Comparison of ENCODE assay signal across 9 cellular contexts in the genomic region with DNA sequence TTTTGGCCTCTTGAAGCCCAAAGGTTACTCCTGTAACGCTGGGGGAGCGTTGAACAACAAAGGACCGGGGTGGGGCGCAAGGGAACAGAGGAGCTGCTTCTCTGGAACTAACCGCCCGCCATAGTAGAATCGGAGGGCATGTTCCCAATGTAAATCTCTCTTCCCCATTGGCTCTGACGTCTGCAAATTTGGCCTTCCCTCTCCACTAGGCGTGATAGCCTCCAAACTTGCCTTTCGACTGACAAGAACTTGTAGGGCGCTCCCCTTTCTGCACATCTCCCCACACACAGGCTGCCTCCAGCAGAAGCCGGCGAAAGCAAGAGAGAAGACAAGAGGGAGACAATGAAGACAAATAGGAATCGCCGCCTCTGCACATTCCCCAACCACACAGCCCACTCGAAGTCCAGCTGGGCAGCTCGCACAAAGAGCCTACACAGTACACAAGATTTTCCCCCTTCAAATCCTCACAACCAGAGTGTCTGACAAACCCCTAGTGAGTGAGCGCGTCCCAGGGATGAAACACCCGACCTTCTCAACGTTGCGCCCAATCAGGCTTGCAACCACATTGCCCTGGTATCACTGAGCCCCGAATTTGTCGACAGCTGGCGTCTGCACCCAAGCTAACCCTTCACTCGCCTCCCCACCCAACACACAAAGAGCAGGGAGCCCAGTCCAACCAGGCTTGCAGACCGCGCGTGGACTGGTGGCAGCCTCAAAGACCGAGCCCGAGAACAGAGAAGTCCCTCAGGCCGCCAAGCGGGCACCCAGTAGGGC. TPM values are rescaled to one million over a fixed set of nuclear protein-coding genes. Genes with fewer than 3 reads are reported as not detected.
DNase-seq lines count a peak whose midpoint lies in the region; ATAC-seq and TF ChIP-seq lines count a peak whose summit lies in the region.
"Had no signal": no experiment of that assay in that cellular context is flagged by ENCODE, and none has a peak within 500 bp of the region (broad histone marks: within the 10 kb centered on the region; RNA-seq: fewer than 3 reads in every experiment).

No MANE protein-coding gene starts in this region.

- intact Hi-C loops in activated CD4-positive, alpha-beta T cell treated with anti-CD3 and anti-CD28 coated beads, Interleukin-2, amount 10 ng/mL, durations not matched to agents 24 days and 14 days (cut with micrococcal nuclease) = loop anchor here (5.0 to 10.0 kb wide), 4 partner anchors 120 to 1530 kb away; no protein-coding TSS in a partner anchor
- intact Hi-C loops in adrenal gland (cut with DNase I) = loop anchor here (5.0 to 10.0 kb wide), 3 partner anchors 453 to 1465 kb away; no protein-coding TSS in a partner anchor

- ATAC-seq in HG02623 (IDR thresholded peaks at IDR 0.05; ENCODE audit: unreplicated experiment) = no peak
- ATAC-seq in GM19023 (IDR thresholded peaks at IDR 0.05; ENCODE audit: unreplicated experiment) = no peak

- peaks cover 51% of the 10 kb centered on the region for H3K4me1 Mint-ChIP-seq in activated CD4-positive, alpha-beta T cell treated with anti-CD3 and anti-CD28 coated beads, Interleukin-2, amount 10 ng/mL, durations not matched to agents 24 days and 14 days
- H3K4me1 Mint-ChIP-seq in stimulated activated naive CD8-positive, alpha-beta T cell treated with anti-CD3 and anti-CD28 coated beads, Interleukin-15, Interleukin-2, amounts not matched to agents 100 ng/mL and 50 ng/mL, for 24 hours (ENCODE audit: low read depth) = peaks cover 52% of the 10 kb centered on the region

- peak; percentile 68 for DNase-seq in activated CD4-positive, alpha-beta T cell treated with anti-CD3 and anti-CD28 coated beads, Interleukin-2, amount 10 ng/mL, durations not matched to agents 24 days and 14 days
- DNase-seq in activated CD4-positive, alpha-beta T cell treated with anti-CD3 and anti-CD28 coated beads for 1 hour = no peak
- DNase-seq in adrenal gland = no peak
- no peak for DNase-seq in NCI-H1105 (lab: John Stamatoyannopoulos, UW)
- DNase-seq: cerebellar nuclear complex had no signal

- H3K4me1 ChIP-seq in adrenal gland (replicated peaks in 1 of 2) = peaks cover 6 to 20% of the 10 kb centered on the region in 2 donors

- peak overlapping the region in 3 of 5 donors; percentile 30 to 74 (median 59) for H3K27ac ChIP-seq in adrenal gland

- H3K36me3 ChIP-seq in adrenal gland (replicated peaks in 1 of 2) = no peaks in the 10 kb centered on the region

- H3K27ac Mint-ChIP-seq in activated CD4-positive, alpha-beta T cell treated with anti-CD3 and anti-CD28 coated beads, Interleukin-2, amount 10 ng/mL, durations not matched to agents 24 days and 14 days = peak overlapping the region; percentile 25
- H3K27ac Mint-ChIP-seq in stimulated activated naive CD8-positive, alpha-beta T cell treated with anti-CD3 and anti-CD28 coated beads, Interleukin-15, Interleukin-2, amounts not matched to agents 100 ng/mL and 50 ng/mL, for 24 hours = no peak overlapping the region

- no peaks in the 10 kb centered on the region for H3K9me3 Mint-ChIP-seq in activated CD4-positive, alpha-beta T cell treated with anti-CD3 and anti-CD28 coated beads, Interleukin-2, amount 10 ng/mL, durations not matched to agents 24 days and 14 days
- no peaks in the 10 kb centered on the region for H3K9me3 Mint-ChIP-seq in stimulated activated naive CD8-positive, alpha-beta T cell treated with anti-CD3 and anti-CD28 coated beads, Interleukin-15, Interleukin-2, amounts not matched to agents 100 ng/mL and 50 ng/mL, for 24 hours

- H3K27me3 ChIP-seq in adrenal gland = peaks cover 39% of the 10 kb centered on the region

- H3K27me3 Mint-ChIP-seq in activated CD4-positive, alpha-beta T cell treated with anti-CD3 and anti-CD28 coated beads, Interleukin-2, amount 10 ng/mL, durations not matched to agents 24 days and 14 days = peaks cover 79% of the 10 kb centered on the region
- peaks cover 90% of the 10 kb centered on the region for H3K27me3 Mint-ChIP-seq in stimulated activated naive CD8-positive, alpha-beta T cell treated with anti-CD3 and anti-CD28 coated beads, Interleukin-15, Interleukin-2, amounts not matched to agents 100 ng/mL and 50 ng/mL, for 24 hours

- H3K4me3 Mint-ChIP-seq in activated CD4-positive, alpha-beta T cell treated with anti-CD3 and anti-CD28 coated beads, Interleukin-2, amount 10 ng/mL, durations not matched to agents 24 days and 14 days = peak overlapping the region; percentile 83
- peak overlapping the region; percentile 65 for H3K4me3 Mint-ChIP-seq in stimulated activated naive CD8-positive, alpha-beta T cell treated with anti-CD3 and anti-CD28 coated beads, Interleukin-15, Interleukin-2, amounts not matched to agents 100 ng/mL and 50 ng/mL, for 24 hours

- 4 to 12% (median 8%) methylated on average over 17 to 33 of the region's 33 CpGs for WGBS in adrenal gland, 4 donors

- H3K4me3 ChIP-seq in adrenal gland = peak overlapping the region in 1 of 4 donors; percentile 27
- H3K4me3 ChIP-seq in iPS-18c (ENCODE audit: insufficient read depth, low read depth, low read length) = peak overlapping the region; percentile 72; the same call in 1 of the 2 replicates

- no peak for TF ChIP-seq CTCF in adrenal gland (IDR thresholded peaks at IDR 0.05)

- no peaks in the 10 kb centered on the region for H3K9me3 ChIP-seq in adrenal gland (replicated peaks in 1 of 3)
- H3K9me3 ChIP-seq in iPS-18c (ENCODE audit: control insufficient read depth, insufficient read depth, low read length) = no peaks in the 10 kb centered on the region

- peaks cover 1% of the 10 kb centered on the region for H3K36me3 Mint-ChIP-seq in activated CD4-positive, alpha-beta T cell treated with anti-CD3 and anti-CD28 coated beads, Interleukin-2, amount 10 ng/mL, durations not matched to agents 24 days and 14 days (ENCODE audit: low read depth)
- H3K36me3 Mint-ChIP-seq in stimulated activated naive CD8-positive, alpha-beta T cell treated with anti-CD3 and anti-CD28 coated beads, Interleukin-15, Interleukin-2, amounts not matched to agents 100 ng/mL and 50 ng/mL, for 24 hours (ENCODE audit: low read depth) = no peaks in the 10 kb centered on the region

- TF ChIP-seq POLR2A in adrenal gland (IDR thresholded peaks at IDR 0.05) = no peak

RNA-seq across cellular contexts. Expression of a gene that starts 1.5 kb away (rescaled TPM):
- total RNA-seq in activated CD4-positive, alpha-beta T cell treated with anti-CD3 and anti-CD28 coated beads, Interleukin-2, amount 10 ng/mL, durations not matched to agents 24 days and 14 days = 0.05 TPM in 1 of 2 replicates, not detected in the other
- 100 to 1,000 TPM in 1 of 8 donors, 10 to 100 TPM in 7; 17.0 to 106 (median 66.0) TPM for total RNA-seq in adrenal gland
- 10 to 100 TPM; 13.0 to 23.6 (median 21.6) TPM for polyA plus RNA-seq in adrenal gland

RNA-seq across cellular contexts. Expression of a gene that starts 36.2 kb away (rescaled TPM):
- 490 and 538 TPM in 2 replicates for total RNA-seq in activated CD4-positive, alpha-beta T cell treated with anti-CD3 and anti-CD28 coated beads, Interleukin-2, amount 10 ng/mL, durations not matched to agents 24 days and 14 days
- total RNA-seq in adrenal gland = 100 to 1,000 TPM; 150 to 542 (median 334) TPM
- 100 to 1,000 TPM; 304 to 542 (median 329) TPM for polyA plus RNA-seq in adrenal gland

Comparison
In these comparisons a context has a peak if more than half of its experiments do, and no peak if none do; other contexts are left out.
1. RNA of a gene that starts 1.5 kb away (total RNA-seq): 17.0 to 106 TPM in adrenal gland; 0.05 TPM in activated CD4-positive, alpha-beta T cell treated with anti-CD3 and anti-CD28 coated beads, Interleukin-2, amount 10 ng/mL, durations not matched to agents 24 days and 14 days; every median in the first group is over 10 times any median in the second.